ENCODE assay signal across 22 cellular contexts in the genomic region with DNA sequence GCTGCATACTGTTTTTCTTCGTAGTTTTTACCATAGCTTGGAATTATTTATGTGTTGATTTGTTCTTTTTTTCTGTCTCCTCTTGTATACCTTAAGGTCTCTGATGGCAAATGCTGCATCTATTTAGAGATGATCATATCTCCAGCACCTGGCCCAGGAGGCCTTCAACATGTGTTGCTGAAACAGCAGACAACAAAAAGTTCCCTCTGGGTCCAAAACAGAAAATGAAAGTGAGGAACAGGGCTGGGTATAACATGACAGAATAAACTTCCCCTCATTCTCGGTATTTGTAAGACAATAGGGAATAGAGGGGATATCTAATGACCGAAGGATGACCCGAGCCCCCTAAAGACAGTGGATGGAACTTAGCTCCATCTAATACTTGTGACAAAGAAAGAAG. TPM values are rescaled to one million over a fixed set of nuclear protein-coding genes. Genes with fewer than 3 reads are reported as not detected.
"Had no signal": no experiment of that assay in that cellular context is flagged by ENCODE, and none has a peak within 500 bp of the region (broad histone marks: within the 10 kb centered on the region; RNA-seq: fewer than 3 reads in every experiment).

No MANE protein-coding gene starts in this region.

- H3K27me3 ChIP-seq: esophagus squamous epithelium, gastroesophageal sphincter, ovary, testis, uterus had no signal

- H3K27ac ChIP-seq: coronary artery, esophagus squamous epithelium, gastroesophageal sphincter, left ventricle myocardium inferior, ovary, prostate gland, testis, uterus, WERI-Rb-1 had no signal

- H3K9me3 ChIP-seq: esophagus squamous epithelium, gastroesophageal sphincter, left ventricle myocardium inferior, ovary, prostate gland, testis, uterus had no signal

- H3K4me3 ChIP-seq: coronary artery, esophagus squamous epithelium, gastroesophageal sphincter, left ventricle myocardium inferior, ovary, prostate gland, testis, uterus had no signal

- H3K36me3 ChIP-seq: esophagus squamous epithelium, gastroesophageal sphincter, left ventricle myocardium inferior, ovary, prostate gland, uterus, WERI-Rb-1 had no signal

- DNase-seq: activated CD4-positive, alpha-beta T cell treated with anti-CD3 and anti-CD28 coated beads for 1 hour; activated CD8-positive, alpha-beta memory T cell treated with anti-CD3 and anti-CD28 coated beads for 24 hours; activated effector memory CD4-positive, alpha-beta T cell treated with Interleukin-2 at 50 U/mL for 16 hours; activated naive CD4-positive, alpha-beta T cell treated with anti-CD3 and anti-CD28 coated beads, Interleukin-2, amount 10 ng/mL, durations not matched to agents 7 days and 5 days; activated naive CD8-positive, alpha-beta T cell treated with anti-CD3 and anti-CD28 coated beads, Interleukin-2, amount 50 U/mL, for 24 hours; activated T-cell treated with anti-CD3 and anti-CD28 coated beads, Interleukin-2, amount 50 U/mL, for 72 hours; cerebellar nuclear complex; esophagus squamous epithelium; head of caudate nucleus; hypothalamus; left ventricle myocardium inferior; ovary; stimulated activated CD4-positive, alpha-beta T cell treated with anti-CD3 and anti-CD28 coated beads, Interleukin-4, amount 100 ng/mL, for 1 hour; stimulated activated naive CD4-positive, alpha-beta T cell; testis; trophoblast cell; uterus; WERI-Rb-1 had no signal

- H3K4me1 ChIP-seq: esophagus squamous epithelium, gastroesophageal sphincter, left ventricle myocardium inferior, prostate gland, testis, uterus had no signal

- ATAC-seq: activated naive CD8-positive, alpha-beta T cell treated with anti-CD3 and anti-CD28 coated beads, Interleukin-2, amount 50 U/mL, for 24 hours; activated T-cell treated with anti-CD3 and anti-CD28 coated beads, Interleukin-2, amount 50 U/mL, for 72 hours; gastroesophageal sphincter; natural killer cell treated with Interleukin-12 subunit alpha and Interleukin-12 subunit beta and Interleukin-15 and Interleukin-18, amount 100 ng/mL, for 72 hours had no signal

RNA-seq across cellular contexts. Expression of gene PCSK1, which starts 22.7 kb away (rescaled TPM):
- total RNA-seq: activated T-cell treated with anti-CD3 and anti-CD28 coated beads, Interleukin-2, amount 50 U/mL, for 72 hours; natural killer cell treated with Interleukin-12 subunit alpha and Interleukin-12 subunit beta and Interleukin-15 and Interleukin-18, amount 100 ng/mL, for 72 hours had no signal
